8 cellular contexts compared by ENCODE assay signal in genomic region chr1:161390559-161390858, GRCh38. TPM values are rescaled to one million over a fixed set of nuclear protein-coding genes. Genes with fewer than 3 reads are reported as not detected.
A peak's percentile ranks its signal among the peaks of the same experiment; 100 is the strongest.
DNase-seq lines count a peak whose midpoint lies in the region; ATAC-seq, FAIRE-seq and TF ChIP-seq lines count a peak whose summit lies in the region.

No MANE protein-coding gene starts in this region.

- H3K27ac ChIP-seq in HUES6 (ENCODE audit: low read depth, low read length), result no peak overlapping the region
- peak overlapping the region; percentile 72 for H3K27ac ChIP-seq in muscle layer of duodenum (ENCODE audit: low read length)

- in situ Hi-C loops in GM13977 (cut with MboI; ENCODE audit: low pct_unique_long_range_greater_than_20kb, low sequenced_read_pairs, unreplicated experiment), result no loop called here

- FAIRE-seq in bronchial epithelial cell (lab: Jason Lieb, UNC), result no peak

- peak overlapping the region; percentile 92 for H3K9ac ChIP-seq in ES-I3 (ENCODE audit: low read depth, low read length)
- peak overlapping the region; percentile 70 for H3K9ac ChIP-seq in HUES6 (ENCODE audit: low read length)

- no peaks in the 10 kb centered on the region for H3K36me3 ChIP-seq in ES-I3 (ENCODE audit: insufficient read depth, low read length)
- no peaks in the 10 kb centered on the region for H3K36me3 ChIP-seq in HUES6 (ENCODE audit: control insufficient read depth, insufficient read depth, low read length)
- H3K36me3 ChIP-seq in bronchial epithelial cell (ENCODE audit: control insufficient read depth, insufficient read depth, low read length), result no peaks in the 10 kb centered on the region
- H3K36me3 ChIP-seq in muscle layer of duodenum (ENCODE audit: control insufficient read depth in 1 of 2, insufficient read depth in 2 of 2, low read length in 2 of 2), result no peaks in the 10 kb centered on the region
- no peaks in the 10 kb centered on the region for H3K36me3 ChIP-seq in mucosa of descending colon (ENCODE audit: low read depth)

- DNase-seq in bronchial epithelial cell (ENCODE audit: low read depth), result peak; percentile 41
- no peak for DNase-seq in mucosa of descending colon
- no peak for DNase-seq in GM13977 (ENCODE audit: low spot score)
- no peak for DNase-seq in dermis blood vessel endothelial cell

- intact Hi-C loops in mucosa of descending colon (cut with DNase I, micrococcal nuclease), result no loop called here

- ATAC-seq in mucosa of descending colon (no peak), GM18498 (IDR thresholded peaks at IDR 0.05; ENCODE audit: unreplicated experiment) (no peak)

- peak overlapping the region; percentile 88 for H3K4me3 ChIP-seq in HUES6 (ENCODE audit: low read depth, low read length)
- H3K4me3 ChIP-seq in bronchial epithelial cell (ENCODE audit: low read depth, low read length), result peak overlapping the region; percentile 89
- H3K4me3 ChIP-seq in muscle layer of duodenum (ENCODE audit: low read depth in 1 of 2, low read length in 2 of 2), result peak overlapping the region; percentile 58 to 74
- H3K4me3 ChIP-seq in mucosa of descending colon, result no peak overlapping the region

- TF ChIP-seq CTCF in bronchial epithelial cell (IDR thresholded peaks at IDR 0.05; ENCODE audit: insufficient read depth, low read length, severe bottlenecking), result no peak
- TF ChIP-seq CTCF in mucosa of descending colon (IDR thresholded peaks at IDR 0.05), result no peak
- TF ChIP-seq CTCF in GM13977 (IDR thresholded peaks at IDR 0.05; ENCODE audit: extremely low read depth, insufficient read depth, missing control alignments), result no peak

- H3K9me3 ChIP-seq in ES-I3 (ENCODE audit: control insufficient read depth, insufficient read depth, low read length), result no peaks in the 10 kb centered on the region
- no peaks in the 10 kb centered on the region for H3K9me3 ChIP-seq in HUES6 (ENCODE audit: control insufficient read depth, insufficient read depth, low read depth, low read length)
- no peaks in the 10 kb centered on the region for H3K9me3 ChIP-seq in muscle layer of duodenum (ENCODE audit: control insufficient read depth in 1 of 2, low read length in 2 of 2)
- H3K9me3 ChIP-seq in mucosa of descending colon, result no peaks in the 10 kb centered on the region

- H3K4me1 ChIP-seq in ES-I3 (ENCODE audit: insufficient read depth, low read length) (no peaks in the 10 kb centered on the region), HUES6 (ENCODE audit: control insufficient read depth, insufficient read depth, low read length) (no peaks in the 10 kb centered on the region), muscle layer of duodenum (ENCODE audit: control insufficient read depth in 1 of 2, insufficient read depth in 2 of 2, low read length in 2 of 2) (no peaks in the 10 kb centered on the region), mucosa of descending colon (ENCODE audit: low read depth) (no peaks in the 10 kb centered on the region)

- H3K27me3 ChIP-seq in HUES6 (ENCODE audit: control insufficient read depth, insufficient read depth, low read length) (no peaks in the 10 kb centered on the region), bronchial epithelial cell (ENCODE audit: control insufficient read depth, insufficient read depth, low read length) (no peaks in the 10 kb centered on the region), muscle layer of duodenum (ENCODE audit: low read depth, low read length) (no peaks in the 10 kb centered on the region)

RNA-seq across cellular contexts. Expression of gene CFAP126, which starts 22.8 kb away (rescaled TPM):
- total RNA-seq in bronchial epithelial cell (not detected in 2 replicates), mucosa of descending colon (not detected), dermis blood vessel endothelial cell (not detected in 2 replicates)
